ENCODE assay signal across 1 cellular context in genomic region chr1:184051485-184052193, GRCh38.
A peak's percentile ranks its signal among the peaks of the same experiment; 100 is the strongest.
TF ChIP-seq lines count a peak whose summit lies in the region.

Gene TSEN15 (plus strand): TSS chr1:184051730. CDS start chr1:184051756, 26 bp downstream.

TF ChIP-seq in K562, 482 proteins besides CTCF, POLR2A, EP300 and RAD21 (continued from another document and continues in another):
- peak; percentile 65; the same call in 1 of the 2 replicates for TF ChIP-seq BHLHE40 (IDR thresholded peaks at IDR 0.05; ENCODE audit: low read length)
- TF ChIP-seq OTX1 (CRISPR knock-in tag; IDR thresholded peaks at IDR 0.05), result no peak; the same call in 1 of the 2 replicates
- TF ChIP-seq ZNF75A (CRISPR knock-in tag; IDR thresholded peaks at IDR 0.05), result no peak
- TF ChIP-seq STAT5A (IDR thresholded peaks at IDR 0.05; ENCODE audit: borderline replicate concordance, low read length), result no peak; the same call in 1 of the 2 replicates
- TF ChIP-seq EHMT2 (IDR thresholded peaks at IDR 0.05), result peak; percentile 40; the same call in 1 of the 2 replicates
- peak; percentile 95 for TF ChIP-seq SIN3B (IDR thresholded peaks at IDR 0.05; ENCODE audit: low read depth)
- peak in 1 of 2 experiments; percentile 81; a peak in 2 of 4 replicates for TF ChIP-seq SIN3A (IDR thresholded peaks at IDR 0.05; ENCODE audit: borderline replicate concordance in 2 of 2, control insufficient read depth in 1 of 2, low read depth in 2 of 2, low read length in 2 of 2)
- peak; percentile 62 for TF ChIP-seq KLF1 (tag; IDR thresholded peaks at IDR 0.05)
- peak; percentile 93 for TF ChIP-seq GABPB1 (CRISPR knock-in tag; IDR thresholded peaks at IDR 0.05)
- peak; percentile 99 for TF ChIP-seq TAF1 (IDR thresholded peaks at IDR 0.05; ENCODE audit: control insufficient read depth, extremely low read depth, insufficient read depth, low read length, severe bottlenecking)
- TF ChIP-seq FUS (optimal IDR thresholded peaks at IDR 0.05; ENCODE audit: low read depth, low read length), result peak; percentile 33
- peak; percentile 86 for TF ChIP-seq PHF20 (IDR thresholded peaks at IDR 0.05; ENCODE audit: partially characterized antibody)
- TF ChIP-seq THAP12 (CRISPR knock-in tag; IDR thresholded peaks at IDR 0.05), result peak; percentile 90; the same call in 1 of the 2 replicates
- TF ChIP-seq ETS1 (conservative IDR thresholded peaks at IDR 0.05; ENCODE audit: control insufficient read depth, low read depth, low read length), result no peak; the same call in 1 of the 2 replicates
- TF ChIP-seq REST (CRISPR knock-in tag; IDR thresholded peaks at IDR 0.05; ENCODE audit: low read depth), result 0 out of 2 replicates have a peak, but pooled peaks have one; percentile 44
- peak; percentile 96 for TF ChIP-seq ATF3 (IDR thresholded peaks at IDR 0.05)
- TF ChIP-seq ATF3 (CRISPR knock-in tag; conservative IDR thresholded peaks at IDR 0.05), result peak; percentile 88
- peak in 1 of 2 experiments; percentile 75; a peak in 1 of 4 replicates for TF ChIP-seq BCLAF1 (IDR thresholded peaks at IDR 0.05; ENCODE audit: borderline replicate concordance in 1 of 2, control insufficient read depth in 1 of 2, low read depth in 2 of 2, low read length in 1 of 2)
- TF ChIP-seq NONO (IDR thresholded peaks at IDR 0.05; ENCODE audit: low read depth in 2 of 2, low read length in 1 of 2), result peak; percentile 82 to 83
- TF ChIP-seq SMAD4 (CRISPR knock-in tag; conservative IDR thresholded peaks at IDR 0.05), result peak; percentile 75
- peak; percentile 83; the same call in 1 of the 2 replicates for TF ChIP-seq GATAD2A (IDR thresholded peaks at IDR 0.05)
- peak; percentile 78; the same call in 1 of the 2 replicates for TF ChIP-seq DIDO1 (tag; IDR thresholded peaks at IDR 0.05; ENCODE audit: low read depth)
- TF ChIP-seq VEZF1 (CRISPR knock-in tag; IDR thresholded peaks at IDR 0.05), result peak; percentile 70
- no peak for TF ChIP-seq NFIX (CRISPR knock-in tag; IDR thresholded peaks at IDR 0.05; ENCODE audit: low read depth)
- peak; percentile 69; the same call in 1 of the 2 replicates for TF ChIP-seq ZC3H11A (IDR thresholded peaks at IDR 0.05; ENCODE audit: low read depth, low read length)
- TF ChIP-seq ZMIZ1 (IDR thresholded peaks at IDR 0.05; ENCODE audit: low read depth in 2 of 2, low read length in 2 of 2), result peak in 1 of 2 experiments; percentile 68; a peak in 1 of 4 replicates
- peak; percentile 25 for TF ChIP-seq NFE2 (IDR thresholded peaks at IDR 0.05; ENCODE audit: low read depth)
- peak in 1 of 2 experiments; percentile 85; a peak in 2 of 4 replicates for TF ChIP-seq ZNF639 (CRISPR knock-in tag; conservative IDR thresholded peaks at IDR 0.05 in 1 of 2, IDR thresholded peaks at IDR 0.05 in 1 of 2)
- TF ChIP-seq GABPA (tag; conservative IDR thresholded peaks at IDR 0.05; ENCODE audit: low read depth), result peak; percentile 89
- peak; percentile 75 for TF ChIP-seq ZBTB9 (CRISPR knock-in tag; IDR thresholded peaks at IDR 0.05)
- peak; percentile 70 for TF ChIP-seq CHD1 (IDR thresholded peaks at IDR 0.05; ENCODE audit: low read length)
- TF ChIP-seq CHD2 (IDR thresholded peaks at IDR 0.05; ENCODE audit: low read depth, low read length), result peak; percentile 35; the same call in 1 of the 2 replicates
- no peak for TF ChIP-seq ID3 (CRISPR knock-in tag; IDR thresholded peaks at IDR 0.05)
- peak; percentile 91; the same call in 1 of the 2 replicates for TF ChIP-seq ID3 (tag; IDR thresholded peaks at IDR 0.05)
- no peak; the same call in 1 of the 2 replicates for TF ChIP-seq LCOR (CRISPR knock-in tag; IDR thresholded peaks at IDR 0.05)
- peak; percentile 70 for TF ChIP-seq BRD9 (IDR thresholded peaks at IDR 0.05; ENCODE audit: low read depth, partially characterized antibody)
- TF ChIP-seq TCF7L2 (IDR thresholded peaks at IDR 0.05; ENCODE audit: low read depth, low read length), result no peak
